8 cellular contexts compared by ENCODE assay signal in genomic region chr7:124764847-124765400, GRCh38. TPM values are rescaled to one million over a fixed set of nuclear protein-coding genes. Genes with fewer than 3 reads are reported as not detected.
DNase-seq lines count a peak whose midpoint lies in the region; ATAC-seq, FAIRE-seq and TF ChIP-seq lines count a peak whose summit lies in the region.

No MANE protein-coding gene starts in this region.

- H3K4me2 ChIP-seq in keratinocyte (ENCODE audit: control insufficient read depth, extremely low read depth, insufficient read depth, low read depth, low read length), result peak overlapping the region; percentile 94

- H3K36me3 ChIP-seq in keratinocyte (ENCODE audit: control insufficient read depth in 2 of 2, extremely low read depth in 1 of 2, insufficient read depth in 2 of 2, low read length in 2 of 2), result no peaks in the 10 kb centered on the region

- H3K9me3 Mint-ChIP-seq in MCF 10A (ENCODE audit: unreplicated experiment), result no peaks in the 10 kb centered on the region

- no peaks in the 10 kb centered on the region for H3K36me3 Mint-ChIP-seq in MCF 10A (ENCODE audit: insufficient read depth, unreplicated experiment)

- peak overlapping the region; percentile 53 to 87 (median 73) for H3K4me3 ChIP-seq in keratinocyte (ENCODE audit: control insufficient read depth in 2 of 3, extremely low read depth in 1 of 3, insufficient read depth in 2 of 3, low read depth in 1 of 3, low read length in 3 of 3)

- dilution Hi-C loops in keratinocyte (cut with MboI; ENCODE audit: extremely low pct_ligation_motif_present, low sequenced_read_pairs), result loop anchor here (25.0 kb wide), 1 partner anchor 603 kb away; no protein-coding TSS in a partner anchor

- H3K27ac Mint-ChIP-seq in MCF 10A (ENCODE audit: low read depth, unreplicated experiment), result peak overlapping the region; percentile 73

- H3K9ac ChIP-seq in keratinocyte (ENCODE audit: control insufficient read depth, extremely low read depth, insufficient read depth, low read length), result peak overlapping the region; percentile 54

- peak; percentile 61 for DNase-seq in ELF-1 (ENCODE audit: low read depth, low spot score)
- DNase-seq in NCI-H69 (lab: John Stamatoyannopoulos, UW), result peak; percentile 73
- DNase-seq in MCF 10A (ENCODE audit: unreplicated experiment), result peak; percentile 39
- no peak for DNase-seq in keratinocyte (ENCODE audit: low read depth, low spot score)
- DNase-seq in stimulated activated CD4-positive, alpha-beta T cell treated with anti-CD3 and anti-CD28 coated beads, Interleukin-4, amount 100 ng/mL, for 24 hours, result peak; percentile 7
- DNase-seq in effector CD4-positive, alpha-beta T cell, result no peak
- no peak for DNase-seq in GOT3 (lab: John Stamatoyannopoulos, UW)

- H3K4me1 Mint-ChIP-seq in MCF 10A (ENCODE audit: insufficient read depth, unreplicated experiment), result peaks cover 12% of the 10 kb centered on the region

- H3K4me1 ChIP-seq in keratinocyte (ENCODE audit: control insufficient read depth, extremely low read depth, insufficient read depth, low read length), result peaks cover 10% of the 10 kb centered on the region

- no peaks in the 10 kb centered on the region for H4K20me1 ChIP-seq in keratinocyte (ENCODE audit: control insufficient read depth, extremely low read depth, insufficient read depth, low read length)

- no peaks in the 10 kb centered on the region for H3K9me1 ChIP-seq in keratinocyte (ENCODE audit: control insufficient read depth, extremely low read depth, insufficient read depth, low read length)

- H3K9me3 ChIP-seq in keratinocyte (ENCODE audit: control insufficient read depth, low read depth, low read length), result no peaks in the 10 kb centered on the region

- FAIRE-seq in keratinocyte (lab: Jason Lieb, UNC), result no peak

- peaks cover 18% of the 10 kb centered on the region for H3K27me3 ChIP-seq in keratinocyte (ENCODE audit: control insufficient read depth, extremely low read depth, insufficient read depth, low read length)

- H2AFZ ChIP-seq in keratinocyte (ENCODE audit: control insufficient read depth, low read length), result peak overlapping the region; percentile 94

- ATAC-seq in GM21723 (IDR thresholded peaks at IDR 0.05; ENCODE audit: unreplicated experiment), result peak; percentile 49

- no peaks in the 10 kb centered on the region for H3K27me3 Mint-ChIP-seq in MCF 10A (ENCODE audit: insufficient read depth, unreplicated experiment)

- no peak overlapping the region for H3K27ac ChIP-seq in keratinocyte (ENCODE audit: control insufficient read depth, insufficient read depth, low read length)

- H3K79me2 ChIP-seq in keratinocyte (ENCODE audit: control insufficient read depth, insufficient read depth, low read length), result no peaks in the 10 kb centered on the region

- intact Hi-C loops in MCF 10A (cut with micrococcal nuclease), result loop anchor here (1.0 to 2.0 kb wide), 2 partner anchors 20 to 610 kb away; no protein-coding TSS in a partner anchor

- POLR2A ChIA-PET in MCF 10A (lab: Yijun Ruan, JAX), result interaction anchor here (1.0 to 3.1 kb wide), 10 partner anchors 13 to 609 kb away, joined by 3 to 22 read pairs (median 5); no protein-coding TSS in a partner anchor

- TF ChIP-seq CTCF in MCF 10A (IDR thresholded peaks at IDR 0.05; ENCODE audit: unreplicated experiment), result no peak
- no peak for TF ChIP-seq CTCF in keratinocyte (optimal IDR thresholded peaks at IDR 0.05 in 1 of 3, IDR thresholded peaks at IDR 0.05 in 1 of 3, conservative IDR thresholded peaks at IDR 0.05 in 1 of 3; ENCODE audit: extremely low read depth in 1 of 3, insufficient read depth in 2 of 3, low read length in 3 of 3)

- TSS peak; percentile 44 for BruUV-seq in MCF 10A (replicated peaks; lab: Mats Ljungman, UMichigan)

- peak overlapping the region; percentile 75 for H3K4me3 Mint-ChIP-seq in MCF 10A (ENCODE audit: unreplicated experiment)

- CTCF ChIA-PET in MCF 10A (lab: Yijun Ruan, JAX), result interaction anchor here (0.7 to 3.8 kb wide), 25 partner anchors 12 to 968 kb away, joined by 3 to 45 read pairs (median 4); no protein-coding TSS in a partner anchor

RNA-seq across cellular contexts. Expression of gene GPR37, which starts 0.7 kb away (rescaled TPM):
- 1.9 TPM in 2 replicates for total RNA-seq in MCF 10A (2022)
- 0.28 to 0.91 TPM (median 0.58 TPM) in 3 replicates for polyA plus RNA-seq in keratinocyte
- 0.96 TPM for polyA plus RNA-seq in keratinocyte (2011; ENCODE audit: low read depth)
- 0.30 and 0.35 TPM in 2 replicates for polyA plus RNA-seq in keratinocyte (2011; cell fraction: cytosol; rRNA removed)
- polyA plus RNA-seq in keratinocyte (2011; cell fraction: nucleus; rRNA removed), result 2.2 and 2.7 TPM in 2 replicates
- polyA plus RNA-seq in keratinocyte (2012; ENCODE audit: low replicate concordance), result 1.3 and 1.7 TPM in 2 replicates
- polyA minus RNA-seq in keratinocyte, result 0.93 to 1.9 TPM (median 1.7 TPM) in 3 replicates
- 0.96 TPM for polyA minus RNA-seq in keratinocyte (2011; cell fraction: cytosol; rRNA and poly(A)+ RNA removed)
- 3.9 and 4.9 TPM in 2 replicates for polyA minus RNA-seq in keratinocyte (2011; cell fraction: nucleus; rRNA and poly(A)+ RNA removed)

Comparison
In these comparisons a context has a peak if more than half of its experiments do, and no peak if none do; other contexts are left out.
1. DNase-seq: peak in ELF-1 (single experiment), NCI-H69 (single experiment), MCF 10A (single experiment) and stimulated activated CD4-positive, alpha-beta T cell treated with anti-CD3 and anti-CD28 coated beads, Interleukin-4, amount 100 ng/mL, for 24 hours (single experiment); none in keratinocyte (single experiment), effector CD4-positive, alpha-beta T cell (single experiment) and GOT3 (single experiment).